17 cellular contexts compared by ENCODE assay signal in the genomic region with DNA sequence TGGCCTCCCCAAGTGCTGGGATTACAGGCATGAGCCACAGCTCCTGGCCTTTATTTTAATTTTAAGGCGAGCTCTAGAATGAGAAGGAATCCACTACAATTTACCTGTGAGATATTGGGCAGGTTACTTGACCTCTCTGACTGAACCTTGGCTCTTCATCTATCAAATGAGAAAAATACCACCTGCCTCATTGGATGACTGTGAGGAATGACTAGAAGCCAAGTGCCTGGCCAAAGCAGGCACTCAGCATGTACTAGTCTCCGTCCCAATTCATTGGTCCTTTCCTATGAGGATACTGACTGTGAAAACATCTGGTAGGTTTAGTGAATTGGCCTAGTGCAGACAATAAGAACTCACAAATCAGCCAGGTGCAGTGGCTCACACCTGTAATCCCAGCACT. TPM values are rescaled to one million over a fixed set of nuclear protein-coding genes. Genes with fewer than 3 reads are reported as not detected.
DNase-seq lines count a peak whose midpoint lies in the region; ATAC-seq and TF ChIP-seq lines count a peak whose summit lies in the region.
"Had no signal": no experiment of that assay in that cellular context is flagged by ENCODE, and none has a peak within 500 bp of the region (broad histone marks: within the 10 kb centered on the region; RNA-seq: fewer than 3 reads in every experiment).

No MANE protein-coding gene starts in this region.

- no peak overlapping the region for H2AK5ac ChIP-seq in mesenchymal stem cell (ENCODE audit: low read length, severe bottlenecking)

- H3K4me3 Mint-ChIP-seq in CD14-positive monocyte, result no peak overlapping the region

- H3K9ac ChIP-seq in colonic mucosa (ENCODE audit: low read depth in 2 of 2, low read length in 2 of 2) (no peak overlapping the region), mesenchymal stem cell (ENCODE audit: low read length) (peak overlapping the region; percentile 58)

- no peak overlapping the region for H3K14ac ChIP-seq in mesenchymal stem cell (ENCODE audit: low read length in 2 of 2)

- in situ Hi-C loops in KBM-7 (cut with MboI; ENCODE audit: low pct_unique_long_range_greater_than_20kb, low sequenced_read_pairs), result no loop called here

- H3K27ac ChIP-seq in colonic mucosa (peak overlapping the region; percentile 73), mesenchymal stem cell (ENCODE audit: low read length, poor library complexity, severe bottlenecking) (no peak overlapping the region), spleen (peak overlapping the region in 6 of 8 donors; percentile 31 to 88 (median 80))
- H3K27ac ChIP-seq: C4-2B, SJSA1 had no signal

- H2AFZ ChIP-seq in mesenchymal stem cell (ENCODE audit: low read depth, low read length), result no peak overlapping the region

- H2BK12ac ChIP-seq in mesenchymal stem cell (ENCODE audit: low read length in 2 of 2), result no peak overlapping the region

- 74% methylated on average over 2 of the region's 2 CpGs for WGBS in mesenchymal stem cell
- WGBS in spleen, 5 donors, result 63 to 92% (median 87%) methylated on average over 2 of the region's 2 CpGs

- H3K27ac Mint-ChIP-seq in CD14-positive monocyte, result peak overlapping the region; percentile 94 to 99 (median 98)

- H2BK120ac ChIP-seq in mesenchymal stem cell (ENCODE audit: low read depth, low read length), result no peak overlapping the region

- peaks cover 2 to 10% (median 4%) of the 10 kb centered on the region in 3 donors for H3K27me3 Mint-ChIP-seq in CD14-positive monocyte (ENCODE audit: low read depth in 3 of 3)

- H3K27me3 ChIP-seq in colonic mucosa (no peaks in the 10 kb centered on the region), mesenchymal stem cell (ENCODE audit: control insufficient read depth in 1 of 2, insufficient read depth in 1 of 2, low read length in 2 of 2) (no peaks in the 10 kb centered on the region), spleen (replicated peaks in 1 of 7) (peaks cover 0 to 12% (median 0%) of the 10 kb centered on the region in 7 donors)
- H3K27me3 ChIP-seq: SJSA1 had no signal

- H3K4me2 ChIP-seq in mesenchymal stem cell (ENCODE audit: low read length, poor library complexity, severe bottlenecking), result no peak overlapping the region

- H3K9me3 Mint-ChIP-seq in CD14-positive monocyte, result peaks cover 13 to 34% (median 25%) of the 10 kb centered on the region in 7 donors

- no peak for TF ChIP-seq POLR2A in spleen (IDR thresholded peaks at IDR 0.05)

- no peak overlapping the region for H3K18ac ChIP-seq in mesenchymal stem cell (ENCODE audit: low read depth in 1 of 2, low read length in 2 of 2)

- no peak overlapping the region for H4K91ac ChIP-seq in mesenchymal stem cell (ENCODE audit: low read length)

- H3K4me1 ChIP-seq in colonic mucosa (no peaks in the 10 kb centered on the region), mesenchymal stem cell (ENCODE audit: control insufficient read depth, insufficient read depth, low read depth, low read length) (no peaks in the 10 kb centered on the region), spleen (peaks cover 0 to 17% (median 1%) of the 10 kb centered on the region in 6 donors)
- H3K4me1 ChIP-seq: SJSA1 had no signal

- DNase-seq in CD14-positive monocyte (ENCODE audit: low spot score), result no peak
- no peak for DNase-seq in colonic mucosa
- no peak for DNase-seq in mesenchymal stem cell
- DNase-seq in spleen, result no peak
- DNase-seq in KBM-7, result no peak
- DNase-seq: 8988T, DMS53, NCI-H1417, NCI-H187, NCI-H524, NCI-H82 had no signal

- H3K36me3 Mint-ChIP-seq in CD14-positive monocyte, result peaks cover 3 to 6% of the 10 kb centered on the region in 2 donors

- H2BK5ac ChIP-seq in mesenchymal stem cell (ENCODE audit: low read depth, low read length, poor library complexity, severe bottlenecking), result no peak overlapping the region

- H4K8ac ChIP-seq in mesenchymal stem cell (ENCODE audit: low read length), result no peak overlapping the region

- peaks cover 29% of the 10 kb centered on the region for H3K4me1 Mint-ChIP-seq in CD14-positive monocyte

- H3K9me3 ChIP-seq in colonic mucosa (no peaks in the 10 kb centered on the region), mesenchymal stem cell (ENCODE audit: control insufficient read depth, low read length) (no peaks in the 10 kb centered on the region), spleen (peaks cover 0 to 17% (median 12%) of the 10 kb centered on the region in 8 donors)
- H3K9me3 ChIP-seq: SJSA1 had no signal

- TF ChIP-seq CTCF in CD14-positive monocyte (IDR thresholded peaks at IDR 0.05) (no peak), colonic mucosa (IDR thresholded peaks at IDR 0.05) (no peak), spleen (IDR thresholded peaks at IDR 0.05 in 8 of 11, conservative IDR thresholded peaks at IDR 0.05 in 3 of 11) (no peak)

- ATAC-seq in HG02610 (IDR thresholded peaks at IDR 0.05; ENCODE audit: unreplicated experiment) (no peak), GM19328 (IDR thresholded peaks at IDR 0.05; ENCODE audit: unreplicated experiment) (no peak), HG03521 (IDR thresholded peaks at IDR 0.05; ENCODE audit: unreplicated experiment) (no peak)

- H3K36me3 ChIP-seq in colonic mucosa (no peaks in the 10 kb centered on the region), mesenchymal stem cell (ENCODE audit: control insufficient read depth in 1 of 2, insufficient read depth in 2 of 2, low read depth in 1 of 2, low read length in 2 of 2) (no peaks in the 10 kb centered on the region), spleen (no peaks in the 10 kb centered on the region)
- H3K36me3 ChIP-seq: MG63, SJSA1 had no signal

- H3K23ac ChIP-seq in mesenchymal stem cell (ENCODE audit: low read length in 2 of 2), result no peak overlapping the region

- H3K4me3 ChIP-seq in colonic mucosa (no peak overlapping the region), mesenchymal stem cell (ENCODE audit: insufficient read depth in 1 of 2, low read depth in 1 of 2, low read length in 2 of 2) (no peak overlapping the region), spleen (peak overlapping the region in 1 of 8 donors; percentile 14)
- H3K4me3 ChIP-seq: MG63, SJSA1 had no signal

- no peak overlapping the region for H3K4ac ChIP-seq in mesenchymal stem cell (ENCODE audit: low read depth in 1 of 2, low read length in 2 of 2)

- H2BK15ac ChIP-seq in mesenchymal stem cell (ENCODE audit: low read depth, poor library complexity, severe bottlenecking), result no peak overlapping the region

- intact Hi-C loops in CD14-positive monocyte (cut with micrococcal nuclease), result loop anchor here (1.0 to 5.0 kb wide), 2 partner anchors 36 to 39 kb away; partner anchors contain the start of gene OSBPL11 (in 1 of the 2)
- intact Hi-C loops in colonic mucosa (cut with DNase I), result no loop called here
- intact Hi-C loops in spleen (cut with DNase I; ENCODE audit: low total_unique reads), result no loop called here

- no peaks in the 10 kb centered on the region for H3K79me1 ChIP-seq in mesenchymal stem cell (replicated peaks; ENCODE audit: low read length, poor library complexity, severe bottlenecking)

RNA-seq across cellular contexts. Expression of gene OSBPL11, which starts 38.5 kb away (rescaled TPM):
- polyA plus RNA-seq in CD14-positive monocyte, result 10 to 100 TPM; 23.7 to 34.4 TPM
- total RNA-seq in colonic mucosa, result 10 to 100 TPM in 1 of 2 donors, 1 to 10 TPM in 1; 9.9 to 21.2 TPM
- 9.7 TPM for polyA plus RNA-seq in mesenchymal stem cell (2013, experiment 1 of 2)
- 10.0 TPM for polyA plus RNA-seq in mesenchymal stem cell (2013, experiment 2 of 2)
- total RNA-seq in spleen, result 10 to 100 TPM; 25.0 to 32.3 (median 28.5) TPM
- polyA plus RNA-seq in spleen, result 10 to 100 TPM in 1 of 3 donors, 1 to 10 TPM in 2; 9.6 to 11.9 (median 9.9) TPM

Comparison
In these comparisons a context has a peak if more than half of its experiments do, and no peak if none do; other contexts are left out.
1. intact Hi-C loops: an anchor here in CD14-positive monocyte (1.0 to 5.0 kb wide); none called in colonic mucosa and spleen.